In the genomic region with DNA sequence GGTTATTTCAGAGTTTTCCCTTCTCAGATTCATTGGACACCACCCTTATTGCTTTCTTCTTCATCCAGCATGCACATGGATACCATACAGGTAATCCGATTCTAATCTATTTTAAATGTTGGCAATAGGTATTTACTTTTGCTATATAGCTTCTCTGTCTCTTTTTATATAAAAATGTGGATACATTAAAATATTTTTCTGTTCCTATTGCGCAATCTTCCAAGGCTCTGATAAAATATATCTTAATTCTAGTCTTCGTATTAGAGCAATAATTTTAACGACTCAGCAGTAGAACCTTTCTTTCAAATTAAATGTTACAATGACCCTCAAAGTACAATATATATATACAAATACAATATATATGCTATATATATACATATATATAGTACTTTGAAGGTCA, we compare ENCODE assay signal across 8 cellular contexts.
"Had no signal": no experiment of that assay in that cellular context is flagged by ENCODE, and none has a peak within 500 bp of the region (broad histone marks: within the 10 kb centered on the region; RNA-seq: fewer than 3 reads in every experiment).

No MANE protein-coding gene starts in this region.

- DNase-seq: GM23248, GOT3, H9, HCEC 1CT, KBM-7 had no signal

- H2AFZ ChIP-seq: GM23248 had no signal

- H3K4me2 ChIP-seq: KMS-11 had no signal

- H3K9ac ChIP-seq: GM23248, KMS-11 had no signal

- FAIRE-seq: H54, HTR-8/SVneo had no signal

- H3K4me3 ChIP-seq: GM23248 had no signal

- H3K27ac ChIP-seq: GM23248, KMS-11 had no signal
